Comparison of ENCODE assay signal across 17 cellular contexts in the genomic region with DNA sequence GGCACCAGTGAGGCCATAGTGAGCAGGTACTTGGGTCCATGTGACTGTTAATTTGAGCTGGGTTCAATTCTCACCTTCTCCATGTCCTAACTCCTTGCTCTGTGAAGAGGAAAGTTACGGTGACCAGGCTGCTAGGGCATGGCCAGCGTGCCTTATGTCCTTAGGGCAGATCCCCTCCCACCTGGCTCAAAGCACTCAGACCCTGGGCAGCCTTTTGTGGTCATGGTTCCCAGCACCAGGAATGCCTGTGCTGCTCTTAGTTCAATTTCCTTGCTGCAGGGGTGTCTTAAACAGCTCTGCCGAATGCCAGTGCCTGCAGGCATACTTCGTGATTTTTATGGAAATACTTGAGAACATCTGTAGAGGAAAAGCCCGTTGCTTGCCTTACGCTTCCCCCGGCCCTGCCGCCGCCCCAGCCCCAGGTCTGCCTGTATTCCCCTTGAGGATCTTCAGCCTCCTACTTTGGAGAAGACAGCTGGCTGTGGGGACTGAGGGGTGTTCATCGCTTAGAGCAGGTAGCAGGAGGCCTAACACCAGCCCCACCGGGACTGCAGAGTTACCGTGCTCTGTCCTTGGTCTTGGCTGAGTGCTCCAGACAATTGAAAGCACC. TPM values are rescaled to one million over a fixed set of nuclear protein-coding genes. Genes with fewer than 3 reads are reported as not detected.
DNase-seq lines count a peak whose midpoint lies in the region; TF ChIP-seq lines count a peak whose summit lies in the region.
"Had no signal": no experiment of that assay in that cellular context is flagged by ENCODE, and none has a peak within 500 bp of the region (broad histone marks: within the 10 kb centered on the region; RNA-seq: fewer than 3 reads in every experiment).

No MANE protein-coding gene starts in this region.

- intact Hi-C loops in breast epithelium (cut with DNase I; ENCODE audit: low total_unique reads) (no loop called here), MCF 10A (cut with micrococcal nuclease) (no loop called here)

- H3K4me1 ChIP-seq in breast epithelium = peaks cover 3 to 9% of the 10 kb centered on the region in 2 donors
- H3K4me1 ChIP-seq: SJCRH30 had no signal

- no peaks in the 10 kb centered on the region for H3K9me3 ChIP-seq in breast epithelium
- no peaks in the 10 kb centered on the region for H3K9me3 ChIP-seq in SK-N-MC (ENCODE audit: low read depth, low read length)
- H3K9me3 ChIP-seq: right lobe of liver, SJCRH30, suprapubic skin had no signal

- CTCF ChIA-PET in MCF 10A (lab: Yijun Ruan, JAX) = interaction anchor here (0.9 kb wide), 1 partner anchor 21 kb away, joined by 6 read pairs; no protein-coding TSS in a partner anchor

- H3K4me3 Mint-ChIP-seq in MCF 10A (ENCODE audit: unreplicated experiment) (no peak overlapping the region), type B pancreatic cell (no peak overlapping the region)
- H3K4me3 Mint-ChIP-seq: activated CD4-positive, alpha-beta T cell treated with anti-CD3 and anti-CD28 coated beads, Interleukin-2, amount 10 ng/mL, durations not matched to agents 7 days and 5 days had no signal

- H3K4me3 ChIP-seq in breast epithelium (no peak overlapping the region), SK-N-MC (no peak overlapping the region)
- H3K4me3 ChIP-seq: coronary artery, right lobe of liver, SJCRH30, suprapubic skin had no signal

- H3K27ac ChIP-seq in breast epithelium (peak overlapping the region; percentile 89 to 97), SK-N-MC (peak overlapping the region; percentile 92)
- H3K27ac ChIP-seq: right lobe of liver, SJCRH30, suprapubic skin had no signal

- H3K27ac Mint-ChIP-seq in MCF 10A (ENCODE audit: low read depth, unreplicated experiment) (no peak overlapping the region), type B pancreatic cell (peak overlapping the region; percentile 12)
- H3K27ac Mint-ChIP-seq: activated CD4-positive, alpha-beta T cell treated with anti-CD3 and anti-CD28 coated beads, Interleukin-2, amount 10 ng/mL, durations not matched to agents 7 days and 5 days had no signal

- TF ChIP-seq POLR2A in breast epithelium (IDR thresholded peaks at IDR 0.05) = no peak

- no peaks in the 10 kb centered on the region for H3K9me3 Mint-ChIP-seq in MCF 10A (ENCODE audit: unreplicated experiment)
- H3K9me3 Mint-ChIP-seq in type B pancreatic cell = no peaks in the 10 kb centered on the region
- H3K9me3 Mint-ChIP-seq: activated CD4-positive, alpha-beta T cell treated with anti-CD3 and anti-CD28 coated beads, Interleukin-2, amount 10 ng/mL, durations not matched to agents 7 days and 5 days had no signal

- H3K27me3 Mint-ChIP-seq in MCF 10A (ENCODE audit: insufficient read depth, unreplicated experiment) (no peaks in the 10 kb centered on the region), type B pancreatic cell (no peaks in the 10 kb centered on the region)
- H3K27me3 Mint-ChIP-seq: activated CD4-positive, alpha-beta T cell treated with anti-CD3 and anti-CD28 coated beads, Interleukin-2, amount 10 ng/mL, durations not matched to agents 7 days and 5 days had no signal

- H3K36me3 ChIP-seq in breast epithelium = peaks cover 7% of the 10 kb centered on the region
- peaks cover 63% of the 10 kb centered on the region for H3K36me3 ChIP-seq in SK-N-MC (ENCODE audit: insufficient read depth, low read length)
- H3K36me3 ChIP-seq: SJCRH30 had no signal

- POLR2A ChIA-PET in MCF 10A (lab: Yijun Ruan, JAX) = no interaction called here

- BruUV-seq in MCF 10A (replicated peaks; lab: Mats Ljungman, UMichigan) = no TSS peak

- no peaks in the 10 kb centered on the region for H3K27me3 ChIP-seq in breast epithelium
- H3K27me3 ChIP-seq: right lobe of liver, SJCRH30, suprapubic skin had no signal

- peaks cover 69% of the 10 kb centered on the region for H3K36me3 Mint-ChIP-seq in MCF 10A (ENCODE audit: insufficient read depth, unreplicated experiment)
- H3K36me3 Mint-ChIP-seq in type B pancreatic cell = peaks cover 40% of the 10 kb centered on the region

- no peak overlapping the region for H3K9ac ChIP-seq in SK-N-MC (ENCODE audit: insufficient read length)

- no peak for DNase-seq in breast epithelium (ENCODE audit: low spot score in 2 of 2)
- DNase-seq in MCF 10A (ENCODE audit: unreplicated experiment) = no peak
- DNase-seq in SK-N-MC (ENCODE audit: low read depth, low spot score) = peak; percentile 24
- peak; percentile 21 for DNase-seq in left kidney (ENCODE audit: low read depth, low spot score)
- no peak for DNase-seq in type B pancreatic cell (ENCODE audit: extremely low spot score, unreplicated experiment)
- DNase-seq in SKM-1 treated with dmso at 0.1 percent for 144 hours (lab: John Stamatoyannopoulos, UW; ENCODE audit: unreplicated experiment) = no peak
- DNase-seq in T1000 (lab: John Stamatoyannopoulos, UW) = no peak
- DNase-seq in GM03348 (ENCODE audit: low spot score) = no peak
- DNase-seq: activated CD4-positive, alpha-beta T cell treated with anti-CD3 and anti-CD28 coated beads, Interleukin-2, amount 10 ng/mL, durations not matched to agents 7 days and 5 days; mesendoderm; NCI-H1694; NCI-H446; occipital lobe; SJCRH30 had no signal

- TF ChIP-seq CTCF in breast epithelium (IDR thresholded peaks at IDR 0.05) (no peak), MCF 10A (IDR thresholded peaks at IDR 0.05; ENCODE audit: unreplicated experiment) (no peak), type B pancreatic cell (conservative IDR thresholded peaks at IDR 0.05) (no peak)

- H3K4me1 Mint-ChIP-seq in MCF 10A (ENCODE audit: insufficient read depth, unreplicated experiment) = peaks cover 40% of the 10 kb centered on the region
- peaks cover 21% of the 10 kb centered on the region for H3K4me1 Mint-ChIP-seq in type B pancreatic cell (ENCODE audit: unreplicated experiment)

RNA-seq across cellular contexts. Expression of a gene that starts 3.1 kb away (rescaled TPM):
- 10 to 100 TPM; 65.9 to 80.2 (median 73.1) TPM for total RNA-seq in breast epithelium
- 138 and 189 TPM in 2 replicates for total RNA-seq in MCF 10A (2022)
- total RNA-seq in type B pancreatic cell (ENCODE audit: low replicate concordance) = 206 and 234 TPM in 2 replicates

RNA-seq across cellular contexts. Expression of a gene that starts 17.4 kb away (rescaled TPM):
- total RNA-seq in breast epithelium (10 to 100 TPM; 21.3 to 42.0 (median 29.4) TPM), MCF 10A (2022) (19.9 and 20.3 TPM in 2 replicates), type B pancreatic cell (ENCODE audit: low replicate concordance) (84.2 and 189 TPM in 2 replicates)

RNA-seq across cellular contexts. Expression of a gene that starts 21.8 kb away (rescaled TPM):
- total RNA-seq in breast epithelium (100 to 1,000 TPM; 109 to 149 (median 141) TPM), MCF 10A (2022) (248 and 293 TPM in 2 replicates), type B pancreatic cell (ENCODE audit: low replicate concordance) (314 and 384 TPM in 2 replicates)

Comparison
In these comparisons a context has a peak if more than half of its experiments do, and no peak if none do; other contexts are left out.
1. DNase-seq: peak in SK-N-MC (single experiment) and left kidney (single experiment); none in breast epithelium (0 of 2), MCF 10A (single experiment), type B pancreatic cell (single experiment), SKM-1 treated with dmso at 0.1 percent for 144 hours (single experiment), T1000 (single experiment) and GM03348 (single experiment).